In genomic region chr11:129853508-129854228, GRCh38 we compare ENCODE assay signal across 1 cellular context.
TF ChIP-seq lines count a peak whose summit lies in the region.

No MANE protein-coding gene starts in this region.

TF ChIP-seq in HepG2, 621 proteins besides CTCF, POLR2A, EP300 and RAD21 (continued from another document and continues in another):
- TF ChIP-seq FOXO4 (CRISPR knock-in tag; conservative IDR thresholded peaks at IDR 0.05) = no peak
- peak; percentile 78 for TF ChIP-seq SAP130 (CRISPR knock-in tag; IDR thresholded peaks at IDR 0.05; ENCODE audit: low read depth)
- TF ChIP-seq, protein P1, sequence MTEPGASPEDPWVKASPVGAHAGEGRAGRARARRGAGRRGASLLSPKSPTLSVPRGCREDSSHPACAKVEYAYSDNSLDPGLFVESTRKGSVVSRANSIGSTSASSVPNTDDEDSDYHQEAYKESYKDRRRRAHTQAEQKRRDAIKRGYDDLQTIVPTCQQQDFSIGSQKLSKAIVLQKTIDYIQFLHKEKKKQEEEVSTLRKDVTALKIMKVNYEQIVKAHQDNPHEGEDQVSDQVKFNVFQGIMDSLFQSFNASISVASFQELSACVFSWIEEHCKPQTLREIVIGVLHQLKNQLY (CRISPR knock-in tag; IDR thresholded peaks at IDR 0.05) = peak; percentile 51; the same call in 1 of the 2 replicates
- TF ChIP-seq LBX2 (CRISPR knock-in tag; IDR thresholded peaks at IDR 0.05; ENCODE audit: borderline replicate concordance) = no peak
- TF ChIP-seq CEBPG (CRISPR knock-in tag; IDR thresholded peaks at IDR 0.05) = peak; percentile 90
- TF ChIP-seq, protein P2, sequence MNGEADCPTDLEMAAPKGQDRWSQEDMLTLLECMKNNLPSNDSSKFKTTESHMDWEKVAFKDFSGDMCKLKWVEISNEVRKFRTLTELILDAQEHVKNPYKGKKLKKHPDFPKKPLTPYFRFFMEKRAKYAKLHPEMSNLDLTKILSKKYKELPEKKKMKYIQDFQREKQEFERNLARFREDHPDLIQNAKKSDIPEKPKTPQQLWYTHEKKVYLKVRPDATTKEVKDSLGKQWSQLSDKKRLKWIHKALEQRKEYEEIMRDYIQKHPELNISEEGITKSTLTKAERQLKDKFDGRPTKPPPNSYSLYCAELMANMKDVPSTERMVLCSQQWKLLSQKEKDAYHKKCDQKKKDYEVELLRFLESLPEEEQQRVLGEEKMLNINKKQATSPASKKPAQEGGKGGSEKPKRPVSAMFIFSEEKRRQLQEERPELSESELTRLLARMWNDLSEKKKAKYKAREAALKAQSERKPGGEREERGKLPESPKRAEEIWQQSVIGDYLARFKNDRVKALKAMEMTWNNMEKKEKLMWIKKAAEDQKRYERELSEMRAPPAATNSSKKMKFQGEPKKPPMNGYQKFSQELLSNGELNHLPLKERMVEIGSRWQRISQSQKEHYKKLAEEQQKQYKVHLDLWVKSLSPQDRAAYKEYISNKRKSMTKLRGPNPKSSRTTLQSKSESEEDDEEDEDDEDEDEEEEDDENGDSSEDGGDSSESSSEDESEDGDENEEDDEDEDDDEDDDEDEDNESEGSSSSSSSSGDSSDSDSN (CRISPR knock-in tag; IDR thresholded peaks at IDR 0.05) = peak; percentile 27; the same call in 1 of the 2 replicates
- TF ChIP-seq PCBP2 (optimal IDR thresholded peaks at IDR 0.05; ENCODE audit: low read depth, low read length, poor library complexity, severe bottlenecking) = no peak
- TF ChIP-seq TBX2 (CRISPR knock-in tag; IDR thresholded peaks at IDR 0.05; ENCODE audit: borderline replicate concordance) = peak; percentile 80; the same call in 1 of the 2 replicates
- TF ChIP-seq ZNF761 (CRISPR knock-in tag; conservative IDR thresholded peaks at IDR 0.05) = no peak
- no peak for TF ChIP-seq PCBP1 (IDR thresholded peaks at IDR 0.05; ENCODE audit: borderline replicate concordance, low read depth, low read length)
- TF ChIP-seq, protein P3, sequence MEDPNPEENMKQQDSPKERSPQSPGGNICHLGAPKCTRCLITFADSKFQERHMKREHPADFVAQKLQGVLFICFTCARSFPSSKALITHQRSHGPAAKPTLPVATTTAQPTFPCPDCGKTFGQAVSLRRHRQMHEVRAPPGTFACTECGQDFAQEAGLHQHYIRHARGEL (CRISPR knock-in tag; IDR thresholded peaks at IDR 0.05) = no peak
- TF ChIP-seq TAF1 (CRISPR knock-in tag; IDR thresholded peaks at IDR 0.05) = no peak
- TF ChIP-seq NR1H2 (CRISPR knock-in tag; IDR thresholded peaks at IDR 0.05; ENCODE audit: borderline replicate concordance, low read depth) = no peak
- no peak for TF ChIP-seq ZNF367 (CRISPR knock-in tag; IDR thresholded peaks at IDR 0.05; ENCODE audit: borderline replicate concordance)
- TF ChIP-seq SRSF1 (optimal IDR thresholded peaks at IDR 0.05; ENCODE audit: low read depth, low read length) = no peak
- TF ChIP-seq ZNF30 (CRISPR knock-in tag; IDR thresholded peaks at IDR 0.05) = no peak
- TF ChIP-seq ZSCAN29 (CRISPR knock-in tag; conservative IDR thresholded peaks at IDR 0.05) = no peak
- peak; percentile 45; the same call in 1 of the 2 replicates for TF ChIP-seq MYC (CRISPR knock-in tag; IDR thresholded peaks at IDR 0.05; ENCODE audit: borderline replicate concordance)
- no peak for TF ChIP-seq ZNF12 (CRISPR knock-in tag; IDR thresholded peaks at IDR 0.05)
- TF ChIP-seq MAF1 (CRISPR knock-in tag; IDR thresholded peaks at IDR 0.05; ENCODE audit: borderline replicate concordance) = no peak
- TF ChIP-seq ZNF143 (CRISPR knock-in tag; IDR thresholded peaks at IDR 0.05) = no peak
- peak; percentile 47; the same call in 1 of the 2 replicates for TF ChIP-seq ZFX (CRISPR knock-in tag; IDR thresholded peaks at IDR 0.05; ENCODE audit: low read depth)
- peak; percentile 87 for TF ChIP-seq PATZ1 (CRISPR knock-in tag; IDR thresholded peaks at IDR 0.05)
- no peak for TF ChIP-seq FOXM1 (CRISPR knock-in tag; IDR thresholded peaks at IDR 0.05)
- TF ChIP-seq SAFB2 (CRISPR knock-in tag; IDR thresholded peaks at IDR 0.05; ENCODE audit: borderline replicate concordance, low read depth) = no peak
- TF ChIP-seq ETV6 (CRISPR knock-in tag; conservative IDR thresholded peaks at IDR 0.05) = no peak
- TF ChIP-seq, protein P4, sequence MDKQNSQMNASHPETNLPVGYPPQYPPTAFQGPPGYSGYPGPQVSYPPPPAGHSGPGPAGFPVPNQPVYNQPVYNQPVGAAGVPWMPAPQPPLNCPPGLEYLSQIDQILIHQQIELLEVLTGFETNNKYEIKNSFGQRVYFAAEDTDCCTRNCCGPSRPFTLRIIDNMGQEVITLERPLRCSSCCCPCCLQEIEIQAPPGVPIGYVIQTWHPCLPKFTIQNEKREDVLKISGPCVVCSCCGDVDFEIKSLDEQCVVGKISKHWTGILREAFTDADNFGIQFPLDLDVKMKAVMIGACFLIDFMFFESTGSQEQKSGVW (CRISPR knock-in tag; IDR thresholded peaks at IDR 0.05; ENCODE audit: borderline replicate concordance) = no peak
- no peak for TF ChIP-seq SMARCC2 (IDR thresholded peaks at IDR 0.05)
- no peak for TF ChIP-seq MAFF (IDR thresholded peaks at IDR 0.05; ENCODE audit: low read depth, low read length)
- no peak for TF ChIP-seq TRIM22 (IDR thresholded peaks at IDR 0.05)
- TF ChIP-seq, protein P5, sequence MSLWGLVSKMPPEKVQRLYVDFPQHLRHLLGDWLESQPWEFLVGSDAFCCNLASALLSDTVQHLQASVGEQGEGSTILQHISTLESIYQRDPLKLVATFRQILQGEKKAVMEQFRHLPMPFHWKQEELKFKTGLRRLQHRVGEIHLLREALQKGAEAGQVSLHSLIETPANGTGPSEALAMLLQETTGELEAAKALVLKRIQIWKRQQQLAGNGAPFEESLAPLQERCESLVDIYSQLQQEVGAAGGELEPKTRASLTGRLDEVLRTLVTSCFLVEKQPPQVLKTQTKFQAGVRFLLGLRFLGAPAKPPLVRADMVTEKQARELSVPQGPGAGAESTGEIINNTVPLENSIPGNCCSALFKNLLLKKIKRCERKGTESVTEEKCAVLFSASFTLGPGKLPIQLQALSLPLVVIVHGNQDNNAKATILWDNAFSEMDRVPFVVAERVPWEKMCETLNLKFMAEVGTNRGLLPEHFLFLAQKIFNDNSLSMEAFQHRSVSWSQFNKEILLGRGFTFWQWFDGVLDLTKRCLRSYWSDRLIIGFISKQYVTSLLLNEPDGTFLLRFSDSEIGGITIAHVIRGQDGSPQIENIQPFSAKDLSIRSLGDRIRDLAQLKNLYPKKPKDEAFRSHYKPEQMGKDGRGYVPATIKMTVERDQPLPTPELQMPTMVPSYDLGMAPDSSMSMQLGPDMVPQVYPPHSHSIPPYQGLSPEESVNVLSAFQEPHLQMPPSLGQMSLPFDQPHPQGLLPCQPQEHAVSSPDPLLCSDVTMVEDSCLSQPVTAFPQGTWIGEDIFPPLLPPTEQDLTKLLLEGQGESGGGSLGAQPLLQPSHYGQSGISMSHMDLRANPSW (CRISPR knock-in tag; IDR thresholded peaks at IDR 0.05; ENCODE audit: borderline replicate concordance) = peak; percentile 80; the same call in 1 of the 2 replicates
- TF ChIP-seq ZNF605 (CRISPR knock-in tag; IDR thresholded peaks at IDR 0.05) = 0 out of 2 replicates have a peak, but pooled peaks have one; percentile 27
- TF ChIP-seq, protein P6, sequence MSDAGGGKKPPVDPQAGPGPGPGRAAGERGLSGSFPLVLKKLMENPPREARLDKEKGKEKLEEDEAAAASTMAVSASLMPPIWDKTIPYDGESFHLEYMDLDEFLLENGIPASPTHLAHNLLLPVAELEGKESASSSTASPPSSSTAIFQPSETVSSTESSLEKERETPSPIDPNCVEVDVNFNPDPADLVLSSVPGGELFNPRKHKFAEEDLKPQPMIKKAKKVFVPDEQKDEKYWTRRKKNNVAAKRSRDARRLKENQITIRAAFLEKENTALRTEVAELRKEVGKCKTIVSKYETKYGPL (CRISPR knock-in tag; IDR thresholded peaks at IDR 0.05) = no peak
- no peak for TF ChIP-seq ZNF773 (CRISPR knock-in tag; IDR thresholded peaks at IDR 0.05; ENCODE audit: borderline replicate concordance)
- TF ChIP-seq, protein P7, sequence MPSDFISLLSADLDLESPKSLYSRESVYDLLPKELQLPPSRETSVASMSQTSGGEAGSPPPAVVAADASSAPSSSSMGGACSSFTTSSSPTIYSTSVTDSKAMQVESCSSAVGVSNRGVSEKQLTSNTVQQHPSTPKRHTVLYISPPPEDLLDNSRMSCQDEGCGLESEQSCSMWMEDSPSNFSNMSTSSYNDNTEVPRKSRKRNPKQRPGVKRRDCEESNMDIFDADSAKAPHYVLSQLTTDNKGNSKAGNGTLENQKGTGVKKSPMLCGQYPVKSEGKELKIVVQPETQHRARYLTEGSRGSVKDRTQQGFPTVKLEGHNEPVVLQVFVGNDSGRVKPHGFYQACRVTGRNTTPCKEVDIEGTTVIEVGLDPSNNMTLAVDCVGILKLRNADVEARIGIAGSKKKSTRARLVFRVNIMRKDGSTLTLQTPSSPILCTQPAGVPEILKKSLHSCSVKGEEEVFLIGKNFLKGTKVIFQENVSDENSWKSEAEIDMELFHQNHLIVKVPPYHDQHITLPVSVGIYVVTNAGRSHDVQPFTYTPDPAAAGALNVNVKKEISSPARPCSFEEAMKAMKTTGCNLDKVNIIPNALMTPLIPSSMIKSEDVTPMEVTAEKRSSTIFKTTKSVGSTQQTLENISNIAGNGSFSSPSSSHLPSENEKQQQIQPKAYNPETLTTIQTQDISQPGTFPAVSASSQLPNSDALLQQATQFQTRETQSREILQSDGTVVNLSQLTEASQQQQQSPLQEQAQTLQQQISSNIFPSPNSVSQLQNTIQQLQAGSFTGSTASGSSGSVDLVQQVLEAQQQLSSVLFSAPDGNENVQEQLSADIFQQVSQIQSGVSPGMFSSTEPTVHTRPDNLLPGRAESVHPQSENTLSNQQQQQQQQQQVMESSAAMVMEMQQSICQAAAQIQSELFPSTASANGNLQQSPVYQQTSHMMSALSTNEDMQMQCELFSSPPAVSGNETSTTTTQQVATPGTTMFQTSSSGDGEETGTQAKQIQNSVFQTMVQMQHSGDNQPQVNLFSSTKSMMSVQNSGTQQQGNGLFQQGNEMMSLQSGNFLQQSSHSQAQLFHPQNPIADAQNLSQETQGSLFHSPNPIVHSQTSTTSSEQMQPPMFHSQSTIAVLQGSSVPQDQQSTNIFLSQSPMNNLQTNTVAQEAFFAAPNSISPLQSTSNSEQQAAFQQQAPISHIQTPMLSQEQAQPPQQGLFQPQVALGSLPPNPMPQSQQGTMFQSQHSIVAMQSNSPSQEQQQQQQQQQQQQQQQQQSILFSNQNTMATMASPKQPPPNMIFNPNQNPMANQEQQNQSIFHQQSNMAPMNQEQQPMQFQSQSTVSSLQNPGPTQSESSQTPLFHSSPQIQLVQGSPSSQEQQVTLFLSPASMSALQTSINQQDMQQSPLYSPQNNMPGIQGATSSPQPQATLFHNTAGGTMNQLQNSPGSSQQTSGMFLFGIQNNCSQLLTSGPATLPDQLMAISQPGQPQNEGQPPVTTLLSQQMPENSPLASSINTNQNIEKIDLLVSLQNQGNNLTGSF (CRISPR knock-in tag; IDR thresholded peaks at IDR 0.05) = no peak
- no peak for TF ChIP-seq TERF1 (CRISPR knock-in tag; IDR thresholded peaks at IDR 0.05)
- TF ChIP-seq PAF1 (CRISPR knock-in tag; IDR thresholded peaks at IDR 0.05) = no peak
- no peak for TF ChIP-seq SKI (IDR thresholded peaks at IDR 0.05; ENCODE audit: partially characterized antibody)
- 0 out of 2 replicates have a peak, but pooled peaks have one; percentile 66 for TF ChIP-seq DNMT3B (CRISPR knock-in tag; conservative IDR thresholded peaks at IDR 0.05)
- no peak for TF ChIP-seq SMAD9 (CRISPR knock-in tag; IDR thresholded peaks at IDR 0.05)
- TF ChIP-seq NFRKB (IDR thresholded peaks at IDR 0.05) = no peak
